In genomic region chr6:51640016-51640415, GRCh38 we compare ENCODE assay signal across 24 cellular contexts.
"Had no signal": no experiment of that assay in that cellular context is flagged by ENCODE, and none has a peak within 500 bp of the region (broad histone marks: within the 10 kb centered on the region; RNA-seq: fewer than 3 reads in every experiment).

No MANE protein-coding gene starts in this region.

- H3K4me2 ChIP-seq: smooth muscle cell had no signal

- H3K36me3 ChIP-seq: esophagus squamous epithelium, ovary, right atrium auricular region, thyroid gland, vagina had no signal

- FAIRE-seq: endometrium, frontal cortex, kidney had no signal

- H3K27ac ChIP-seq: coronary artery, esophagus squamous epithelium, ovary, right atrium auricular region, thyroid gland, vagina had no signal

- H3K9me3 ChIP-seq: esophagus squamous epithelium, ovary, right atrium auricular region, thyroid gland, vagina had no signal

- H3K4me1 ChIP-seq: esophagus squamous epithelium, right atrium auricular region, thyroid gland, vagina had no signal

- ATAC-seq: effector memory CD8-positive, alpha-beta T cell; left lobe of liver; naive thymus-derived CD4-positive, alpha-beta T cell; sciatic nerve; stimulated activated naive CD8-positive, alpha-beta T cell treated with anti-CD3 and anti-CD28 coated beads, Interleukin-15, amount 100 ng/mL, for 72 hours had no signal

- H3K4me3 ChIP-seq: coronary artery, esophagus squamous epithelium, lung, ovary, right atrium auricular region, smooth muscle cell, thyroid gland, vagina had no signal

- DNase-seq: effector memory CD8-positive, alpha-beta T cell; erythroblast; esophagus squamous epithelium; kidney; mesenchymal stem cell; naive thymus-derived CD4-positive, alpha-beta T cell; occipital lobe; ovary; stimulated activated CD4-positive, alpha-beta T cell treated with anti-CD3 and anti-CD28 coated beads, Interleukin-12 subunit alpha, Interleukin-12 subunit beta, amount 100 ng/mL, for 4 hours; stimulated activated CD4-positive, alpha-beta T cell treated with anti-CD3 and anti-CD28 coated beads, Interleukin-1b, Interleukin-23, amount 100 ng/mL, for 48 hours; stimulated activated CD4-positive, alpha-beta T cell treated with anti-CD3 and anti-CD28 coated beads, Interleukin-4, amount 100 ng/mL, for 1 hour; stimulated activated CD8-positive, alpha-beta memory T cell treated with anti-CD3 and anti-CD28 coated beads, Interleukin-4, amount 100 ng/mL, for 48 hours; stimulated activated naive CD4-positive, alpha-beta T cell; stimulated activated naive CD8-positive, alpha-beta T cell treated with anti-CD3 and anti-CD28 coated beads, Interleukin-15, amount 100 ng/mL, for 72 hours; thyroid gland had no signal

- H3K27me3 ChIP-seq: esophagus squamous epithelium, ovary, right atrium auricular region, thyroid gland, vagina had no signal
